In the genomic region with DNA sequence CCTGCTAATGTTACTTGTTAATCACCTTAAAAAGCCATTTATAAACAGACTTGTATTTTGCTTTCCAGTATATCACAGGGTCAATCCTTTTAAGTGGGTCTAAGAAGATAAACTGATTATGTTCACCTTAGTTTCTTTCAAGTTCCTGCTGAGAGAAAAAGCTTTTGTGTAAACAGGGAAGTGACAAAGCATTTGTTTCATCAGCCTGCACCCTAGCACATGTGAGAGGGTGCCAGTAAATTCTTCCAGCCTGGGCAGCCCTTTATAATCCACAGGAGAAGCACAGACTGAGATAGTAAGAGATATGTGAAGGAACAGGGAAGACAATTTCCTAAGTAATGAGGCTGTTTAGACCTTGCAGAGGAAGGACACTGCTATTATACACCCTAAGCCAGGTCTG, we compare ENCODE assay signal across 21 cellular contexts.
DNase-seq lines count a peak whose midpoint lies in the region; ATAC-seq and TF ChIP-seq lines count a peak whose summit lies in the region.
"Had no signal": no experiment of that assay in that cellular context is flagged by ENCODE, and none has a peak within 500 bp of the region (broad histone marks: within the 10 kb centered on the region; RNA-seq: fewer than 3 reads in every experiment).

No MANE protein-coding gene starts in this region.

- intact Hi-C loops in left colon (cut with DNase I, micrococcal nuclease): no loop called here
- intact Hi-C loops in adrenal gland (cut with DNase I): no loop called here

- TF ChIP-seq POLR2A in adrenal gland (IDR thresholded peaks at IDR 0.05): no peak

- H3K4me3 ChIP-seq in adrenal gland: no peak overlapping the region
- H3K4me3 ChIP-seq: cardiac muscle cell, K562, tibial artery had no signal

- no peaks in the 10 kb centered on the region for H3K9me3 ChIP-seq in adrenal gland (replicated peaks in 1 of 3)
- H3K9me3 ChIP-seq: tibial artery had no signal

- no peak for TF ChIP-seq CTCF in C4-2B (conservative IDR thresholded peaks at IDR 0.05)
- no peak for TF ChIP-seq CTCF in adrenal gland (IDR thresholded peaks at IDR 0.05)

- DNase-seq in DMS53 treated with DMSO at 0.1 percent for 48 hours (lab: John Stamatoyannopoulos, UW; ENCODE audit: unreplicated experiment) (peak; percentile 43), NCI-H82 (lab: John Stamatoyannopoulos, UW) (peak; percentile 95), left colon (no peak), adrenal gland (no peak)
- DNase-seq: activated CD4-positive, alpha-beta T cell treated with anti-CD3 and anti-CD28 coated beads, Interleukin-2, amount 50 U/mL, for 1 hour; activated CD8-positive, alpha-beta memory T cell treated with anti-CD3 and anti-CD28 coated beads, Interleukin-2, amount 50 U/mL, for 4 hours; activated effector memory CD4-positive, alpha-beta T cell treated with Interleukin-2 at 50 U/mL for 16 hours; COR-L47; naive B cell; NCI-H1092; NCI-H2171; posterior cingulate gyrus; stimulated activated CD4-positive, alpha-beta T cell treated with anti-CD3 and anti-CD28 coated beads, Interleukin-1b, Interleukin-23, amount 100 ng/mL, for 48 hours; stimulated activated naive CD4-positive, alpha-beta T cell; tibial artery had no signal

- H3K36me3 ChIP-seq in adrenal gland (replicated peaks in 1 of 2): no peaks in the 10 kb centered on the region
- H3K36me3 ChIP-seq: cardiac muscle cell, tibial artery had no signal

- H3K27ac ChIP-seq in C4-2B (peak overlapping the region; percentile 13; the same call in 1 of the 2 replicates), adrenal gland (no peak overlapping the region)
- H3K27ac ChIP-seq: cardiac muscle cell, epithelial cell of prostate, tibial artery had no signal

- H3K27me3 ChIP-seq in adrenal gland: no peaks in the 10 kb centered on the region
- H3K27me3 ChIP-seq: tibial artery had no signal

- ATAC-seq in left colon (peak; percentile 76), HG03571 (IDR thresholded peaks at IDR 0.05; ENCODE audit: unreplicated experiment) (no peak), HG03108 (IDR thresholded peaks at IDR 0.05; ENCODE audit: unreplicated experiment) (no peak)
- ATAC-seq: K562 had no signal

- no peaks in the 10 kb centered on the region for H3K4me1 ChIP-seq in adrenal gland (replicated peaks in 1 of 2)
- H3K4me1 ChIP-seq: tibial artery had no signal

Comparison
In these comparisons a context has a peak if more than half of its experiments do, and no peak if none do; other contexts are left out.
1. DNase-seq: peak in DMS53 treated with DMSO at 0.1 percent for 48 hours (single experiment) and NCI-H82 (single experiment); none in left colon (0 of 2) and adrenal gland (0 of 7).